7 cellular contexts compared by ENCODE assay signal in the genomic region with DNA sequence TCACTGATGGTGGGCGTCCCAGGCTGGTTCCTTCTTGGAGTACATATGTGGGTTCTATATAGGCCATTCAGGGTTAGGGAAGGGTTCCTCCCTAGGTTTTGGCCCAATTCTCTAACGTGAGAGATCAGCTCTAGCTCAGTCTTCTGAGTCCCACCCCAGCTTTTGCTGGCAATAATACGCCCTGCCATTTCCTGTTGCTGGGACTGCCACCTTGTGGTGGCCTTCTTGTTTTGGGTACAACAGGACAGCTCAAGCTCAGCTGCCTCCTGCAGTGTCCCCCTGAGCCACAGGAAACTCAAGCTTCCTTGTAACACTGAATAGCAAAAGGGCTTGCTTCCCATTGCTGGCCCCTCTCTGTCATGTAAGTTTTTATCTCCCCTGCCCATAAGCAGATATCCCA.
DNase-seq lines count a peak whose midpoint lies in the region; ATAC-seq, FAIRE-seq and TF ChIP-seq lines count a peak whose summit lies in the region.

No MANE protein-coding gene starts in this region.

- no peak overlapping the region for H3K4me2 ChIP-seq in endothelial cell of umbilical vein (ENCODE audit: insufficient read depth, low read length)

- no peak overlapping the region for H3K27ac Mint-ChIP-seq in osteocyte (ENCODE audit: unreplicated experiment)

- peak; percentile 68 for FAIRE-seq in endothelial cell of umbilical vein (lab: Jason Lieb, UNC)

- no peaks in the 10 kb centered on the region for H3K9me3 Mint-ChIP-seq in osteocyte (ENCODE audit: unreplicated experiment)

- TF ChIP-seq CTCF in GM10248 (IDR thresholded peaks at IDR 0.05; ENCODE audit: control extremely low read depth, extremely low read depth, low read depth, missing control alignments) (peak; percentile 54), LNCaP clone FGC (IDR thresholded peaks at IDR 0.05; ENCODE audit: control insufficient read depth, extremely low read depth, insufficient read depth) (peak; percentile 31), endothelial cell of umbilical vein (IDR thresholded peaks at IDR 0.05; ENCODE audit: extremely low read depth in 1 of 2, insufficient read depth in 1 of 2, low read depth in 1 of 2, low read length in 2 of 2) (peak; percentile 30 to 32), osteocyte (IDR thresholded peaks at IDR 0.05) (peak; percentile 35)

- H3K4me3 ChIP-seq in LNCaP clone FGC (ENCODE audit: low read depth, low read length) (no peak overlapping the region), endothelial cell of umbilical vein (replicated peaks in 1 of 3; ENCODE audit: insufficient read depth in 1 of 3, low read depth in 1 of 3, low read length in 3 of 3) (no peak overlapping the region)

- dilution Hi-C loops in endothelial cell of umbilical vein (cut with MboI; ENCODE audit: extremely low pct_ligation_motif_present, low sequenced_read_pairs), result no loop called here

- no peaks in the 10 kb centered on the region for H4K20me1 ChIP-seq in endothelial cell of umbilical vein (replicated peaks; ENCODE audit: control insufficient read depth, extremely low read depth, insufficient read depth, low read length)

- intact Hi-C loops in endothelial cell of umbilical vein (cut with micrococcal nuclease), result loop anchor here (1.0 to 10.0 kb wide), 2 partner anchors 212 to 468 kb away; no protein-coding TSS in a partner anchor

- DNase-seq in GM10248 (ENCODE audit: extremely low spot score) (peak; percentile 58), LNCaP clone FGC (ENCODE audit: low read depth) (no peak), endothelial cell of umbilical vein (ENCODE audit: low read depth, low spot score) (peak; percentile 12), osteocyte (ENCODE audit: extremely low spot score, unreplicated experiment) (no peak), NCI-H2196 treated with DMSO at 0.1 percent for 48 hours (lab: John Stamatoyannopoulos, UW; ENCODE audit: unreplicated experiment) (no peak)
- peak; percentile 67 for DNase-seq in activated CD4-positive, alpha-beta T cell treated with anti-CD3 and anti-CD28 coated beads for 48 hours

- H3K4me1 Mint-ChIP-seq in osteocyte (ENCODE audit: unreplicated experiment), result peaks cover 21% of the 10 kb centered on the region

- H3K36me3 ChIP-seq in endothelial cell of umbilical vein (ENCODE audit: control insufficient read depth in 2 of 2, extremely low read depth in 1 of 2, insufficient read depth in 2 of 2, low read length in 2 of 2), result no peaks in the 10 kb centered on the region

- H3K27me3 Mint-ChIP-seq in osteocyte (ENCODE audit: unreplicated experiment), result no peaks in the 10 kb centered on the region

- H3K4me1 ChIP-seq in endothelial cell of umbilical vein (ENCODE audit: control insufficient read depth, extremely low read depth, insufficient read depth, low read length), result peaks cover 4% of the 10 kb centered on the region

- peak; percentile 54 for ATAC-seq in GM21515 (IDR thresholded peaks at IDR 0.05; ENCODE audit: unreplicated experiment)

- no peaks in the 10 kb centered on the region for H3K27me3 ChIP-seq in endothelial cell of umbilical vein (ENCODE audit: control insufficient read depth in 2 of 2, insufficient read depth in 2 of 2, low read length in 2 of 2)

- no TSS peak for BruUV-seq in endothelial cell of umbilical vein (replicated peaks; lab: Mats Ljungman, UMichigan)

- H3K9me3 ChIP-seq in endothelial cell of umbilical vein (replicated peaks; ENCODE audit: control insufficient read depth, insufficient read depth, low read length), result no peaks in the 10 kb centered on the region

- no peak overlapping the region for H3K4me3 Mint-ChIP-seq in osteocyte (ENCODE audit: unreplicated experiment)

- no peak overlapping the region for H3K27ac ChIP-seq in endothelial cell of umbilical vein (ENCODE audit: insufficient read depth, low read depth, low read length)

- H2AFZ ChIP-seq in endothelial cell of umbilical vein (ENCODE audit: low read depth, low read length), result no peak overlapping the region

- H3K36me3 Mint-ChIP-seq in osteocyte (ENCODE audit: unreplicated experiment), result peaks cover 9% of the 10 kb centered on the region

- H3K9me1 ChIP-seq in endothelial cell of umbilical vein (replicated peaks; ENCODE audit: control insufficient read depth, extremely low read depth, insufficient read depth, low read length), result no peaks in the 10 kb centered on the region

- POLR2A ChIA-PET in GM10248 (lab: Yijun Ruan, JAX) (no interaction called here), endothelial cell of umbilical vein (lab: Charles Lee) (no interaction called here)

- no peaks in the 10 kb centered on the region for H3K79me2 ChIP-seq in endothelial cell of umbilical vein (ENCODE audit: control insufficient read depth, insufficient read depth, low read length)

- TF ChIP-seq POLR2A in endothelial cell of umbilical vein (IDR thresholded peaks at IDR 0.05; ENCODE audit: low read depth, low read length), result no peak

- CTCF ChIA-PET in GM10248 (lab: Yijun Ruan, JAX), result interaction anchor here (0.6 to 2.3 kb wide), 24 partner anchors 9 to 475 kb away, joined by 3 to 22 read pairs (median 4); partner anchors contain the start of gene CCT8
- CTCF ChIA-PET in endothelial cell of umbilical vein (lab: Charles Lee), result interaction anchor here (0.7 to 2.5 kb wide), 7 partner anchors 9 to 296 kb away, joined by 3 to 42 read pairs (median 5); no protein-coding TSS in a partner anchor

- H3K9ac ChIP-seq in endothelial cell of umbilical vein (replicated peaks; ENCODE audit: extremely low read depth, insufficient read depth, low read length), result no peak overlapping the region

TF ChIP-seq in endothelial cell of umbilical vein, 7 proteins besides CTCF, POLR2A, EP300 and RAD21:
- TF ChIP-seq POLR2AphosphoS5 (IDR thresholded peaks at IDR 0.05; ENCODE audit: insufficient read depth, low read depth, low read length) (no peak), FOS (IDR thresholded peaks at IDR 0.05; ENCODE audit: borderline replicate concordance, insufficient read depth, low read length) (no peak), MYC (IDR thresholded peaks at IDR 0.05; ENCODE audit: low read depth, low read length) (no peak), GATA2 (IDR thresholded peaks at IDR 0.05; ENCODE audit: insufficient read depth, insufficient read length, low read depth, low read length) (no peak), JUN (IDR thresholded peaks at IDR 0.05; ENCODE audit: borderline replicate concordance, insufficient read depth, insufficient read length, low read depth) (no peak)
- TF ChIP-seq, protein P1, sequence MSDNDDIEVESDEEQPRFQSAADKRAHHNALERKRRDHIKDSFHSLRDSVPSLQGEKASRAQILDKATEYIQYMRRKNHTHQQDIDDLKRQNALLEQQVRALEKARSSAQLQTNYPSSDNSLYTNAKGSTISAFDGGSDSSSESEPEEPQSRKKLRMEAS (IDR thresholded peaks at IDR 0.05; ENCODE audit: insufficient read depth, insufficient read length), result no peak

Comparison
In these comparisons a context has a peak if more than half of its experiments do, and no peak if none do; other contexts are left out.
1. DNase-seq: peak in GM10248 (single experiment), activated CD4-positive, alpha-beta T cell treated with anti-CD3 and anti-CD28 coated beads for 48 hours (single experiment) and endothelial cell of umbilical vein (single experiment); none in LNCaP clone FGC (single experiment), osteocyte (single experiment) and NCI-H2196 treated with DMSO at 0.1 percent for 48 hours (single experiment).
2. Peak in every context shown above with its lines, with median percentiles within 50 percentile points of each other: CTCF ChIP-seq.